11 cellular contexts compared by ENCODE assay signal in genomic region chr7:38335123-38335489, GRCh38.
DNase-seq lines count a peak whose midpoint lies in the region; ATAC-seq and TF ChIP-seq lines count a peak whose summit lies in the region.
"Had no signal": no experiment of that assay in that cellular context is flagged by ENCODE, and none has a peak within 500 bp of the region (broad histone marks: within the 10 kb centered on the region; RNA-seq: fewer than 3 reads in every experiment).

No MANE protein-coding gene starts in this region.

- H3K9me3 ChIP-seq in right atrium auricular region (no peaks in the 10 kb centered on the region), T-helper 17 cell (ENCODE audit: control insufficient read depth, low read length, poor library complexity, severe bottlenecking) (no peaks in the 10 kb centered on the region), vagina (no peaks in the 10 kb centered on the region)
- H3K9me3 ChIP-seq: adrenal gland, Caco-2 had no signal

- no peaks in the 10 kb centered on the region for H3K36me3 ChIP-seq in right atrium auricular region
- no peaks in the 10 kb centered on the region for H3K36me3 ChIP-seq in vagina
- H3K36me3 ChIP-seq: adrenal gland had no signal

- DNase-seq in Right ventricle myocardium inferior (ENCODE audit: missing footprints) = no peak
- no peak for DNase-seq in right atrium auricular region (ENCODE audit: low spot score)
- DNase-seq in T-helper 17 cell = no peak
- peak in 1 of 3 donors; percentile 8 for DNase-seq in immature natural killer cell
- no peak for DNase-seq in vagina (ENCODE audit: extremely low spot score in 2 of 2)
- no peak for DNase-seq in stimulated activated naive CD4-positive, alpha-beta T cell treated with Interleukin-2 at 50 U/mL for 16 hours (lab: John Stamatoyannopoulos, UW)
- DNase-seq in NCI-H446 (lab: John Stamatoyannopoulos, UW) = no peak

- intact Hi-C loops in Right ventricle myocardium inferior (cut with DNase I) (no loop called here), vagina (cut with DNase I) (no loop called here)

- H3K4me1 Mint-ChIP-seq in T-helper 17 cell = peaks cover 11% of the 10 kb centered on the region
- H3K4me1 Mint-ChIP-seq in immature natural killer cell = peaks cover 71 to 84% of the 10 kb centered on the region in 2 donors

- peaks cover 0 to 7% of the 10 kb centered on the region in 2 donors for H3K4me1 ChIP-seq in right atrium auricular region
- no peaks in the 10 kb centered on the region for H3K4me1 ChIP-seq in vagina

- TF ChIP-seq POLR2A in vagina (IDR thresholded peaks at IDR 0.05) = no peak

- H3K36me3 Mint-ChIP-seq in T-helper 17 cell (ENCODE audit: low read depth) (no peaks in the 10 kb centered on the region), immature natural killer cell (peaks cover 32 to 74% (median 39%) of the 10 kb centered on the region in 3 donors)

- H3K4me3 Mint-ChIP-seq in T-helper 17 cell (peak overlapping the region; percentile 43), immature natural killer cell (peak overlapping the region; percentile 92 to 99 (median 95))
- H3K4me3 Mint-ChIP-seq: neural crest cell had no signal

- ATAC-seq in Right ventricle myocardium inferior (peak; percentile 32), T-helper 17 cell (peak; percentile 18), HG03039 (IDR thresholded peaks at IDR 0.05; ENCODE audit: unreplicated experiment) (no peak)

- H3K27me3 Mint-ChIP-seq in T-helper 17 cell = no peaks in the 10 kb centered on the region
- H3K27me3 Mint-ChIP-seq in immature natural killer cell (ENCODE audit: low read depth in 3 of 3) = peaks cover 2 to 11% (median 3%) of the 10 kb centered on the region in 3 donors

- H3K9me3 Mint-ChIP-seq in immature natural killer cell = no peaks in the 10 kb centered on the region
- H3K9me3 Mint-ChIP-seq: neural crest cell had no signal

- H3K27ac ChIP-seq in right atrium auricular region (no peak overlapping the region), vagina (peak overlapping the region; percentile 18)

- H3K27ac Mint-ChIP-seq in T-helper 17 cell (no peak overlapping the region), immature natural killer cell (peak overlapping the region; percentile 92 to 99 (median 94))

- TF ChIP-seq CTCF in right atrium auricular region (IDR thresholded peaks at IDR 0.05) (no peak), vagina (IDR thresholded peaks at IDR 0.05) (no peak)

- H3K4me3 ChIP-seq in right atrium auricular region = no peak overlapping the region
- no peak overlapping the region for H3K4me3 ChIP-seq in vagina

- H3K27me3 ChIP-seq in right atrium auricular region (no peaks in the 10 kb centered on the region), vagina (no peaks in the 10 kb centered on the region)
- H3K27me3 ChIP-seq: adrenal gland had no signal
